ENCODE assay signal across 6 cellular contexts in the genomic region with DNA sequence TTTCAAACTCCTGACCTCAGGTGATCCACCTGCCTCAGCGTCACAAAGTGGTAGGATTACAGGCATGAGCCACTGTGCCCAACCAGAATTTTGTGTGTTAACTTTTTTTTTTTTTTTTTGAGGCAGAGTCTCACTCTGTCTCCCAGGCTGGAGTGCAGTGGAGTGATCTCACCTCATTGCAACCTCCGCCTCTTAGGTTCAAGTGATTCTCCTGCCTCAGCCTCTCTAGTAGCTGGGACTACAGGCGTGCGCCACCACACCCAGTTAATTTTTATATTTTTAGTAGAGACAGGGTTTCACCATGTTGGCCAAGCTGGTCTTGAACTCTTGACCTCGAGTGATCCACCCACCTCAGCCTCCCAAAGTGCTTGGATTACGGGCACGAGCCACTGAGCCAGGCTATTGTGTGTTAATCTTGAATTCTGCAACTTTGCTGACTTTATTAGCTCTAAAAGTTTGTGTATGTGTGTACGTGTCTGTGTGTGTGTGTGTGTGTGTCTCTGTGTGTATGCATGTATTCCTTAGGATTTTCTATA. TPM values are rescaled to one million over a fixed set of nuclear protein-coding genes. Genes with fewer than 3 reads are reported as not detected.
"Had no signal": no experiment of that assay in that cellular context is flagged by ENCODE, and none has a peak within 500 bp of the region (broad histone marks: within the 10 kb centered on the region; RNA-seq: fewer than 3 reads in every experiment).

No MANE protein-coding gene starts in this region.

RNA-seq across cellular contexts. Expression of a gene that starts 20.9 kb away (rescaled TPM):
- total RNA-seq: LHCN-M2 had no signal

RNA-seq across cellular contexts. Expression of a gene that starts 33.8 kb away (rescaled TPM):
- total RNA-seq: activated CD4-positive, alpha-beta memory T cell treated with anti-CD3 and anti-CD28 coated beads for 36 hours; activated T-helper 1 cell treated with anti-CD3 and anti-CD28 coated beads, Interleukin-12 subunit alpha, Interleukin-12 subunit beta, Interleukin-2, Interleukin-4 antibody, amounts not matched to agents 30 ng/mL and 10 ng/mL and 1 ng/mL, durations not matched to agents 14 hours and 24 hours and 36 hours; NCI-H460; SK-MEL-5; T-helper 17 cell had no signal
